ENCODE assay signal across 21 cellular contexts in genomic region chr12:19841451-19841850, GRCh38.
"Had no signal": no experiment of that assay in that cellular context is flagged by ENCODE, and none has a peak within 500 bp of the region (broad histone marks: within the 10 kb centered on the region; RNA-seq: fewer than 3 reads in every experiment).

No MANE protein-coding gene starts in this region.

- H3K4me3 Mint-ChIP-seq: activated CD4-positive, alpha-beta T cell treated with anti-CD3 and anti-CD28 coated beads, Interleukin-2, amount 10 ng/mL, durations not matched to agents 7 days and 5 days; activated naive CD4-positive, alpha-beta T cell treated with anti-CD3 and anti-CD28 coated beads, Interleukin-2, amount 50 U/mL, for 24 hours; memory B cell; naive thymus-derived CD4-positive, alpha-beta T cell; stimulated activated memory B cell treated with anti-CD40 and anti-IgM and Interleukin-4, amounts not matched to agents 10 μg/mL and 1 μg/mL and 100 μg/mL, for 72 hours; T-helper 1 cell treated with Interleukin-12 subunit alpha and Interleukin-12 subunit beta and Interleukin-4 antibody, amounts not matched to agents 30 μg/mL and 1 μg/mL, for 36 hours had no signal

- DNase-seq: activated CD4-positive, alpha-beta T cell treated with anti-CD3 and anti-CD28 coated beads, Interleukin-2, amount 10 ng/mL, durations not matched to agents 7 days and 5 days; activated CD8-positive, alpha-beta memory T cell treated with anti-CD3 and anti-CD28 coated beads, Interleukin-2, amount 50 U/mL, for 4 hours; activated gamma-delta T cell; activated T-cell treated with anti-CD3 and anti-CD28 coated beads, Interleukin-2, amount 50 U/mL, for 48 hours; adrenal gland; dorsolateral prefrontal cortex; heart left ventricle; left lung; mucosa of descending colon; naive thymus-derived CD4-positive, alpha-beta T cell; ovary; psoas muscle; right lobe of liver; spleen; stimulated activated CD4-positive, alpha-beta T cell treated with anti-CD3 and anti-CD28 coated beads, Interleukin-4, amount 100 ng/mL, for 4 hours had no signal

- H3K4me3 ChIP-seq: adrenal gland, dorsolateral prefrontal cortex, left lung, mucosa of descending colon, ovary, psoas muscle, right lobe of liver, spleen had no signal

- H3K36me3 Mint-ChIP-seq: activated naive CD4-positive, alpha-beta T cell treated with anti-CD3 and anti-CD28 coated beads, Interleukin-2, amount 50 U/mL, for 24 hours; memory B cell; naive thymus-derived CD4-positive, alpha-beta T cell; stimulated activated memory B cell treated with anti-CD40 and anti-IgM and Interleukin-4, amounts not matched to agents 10 μg/mL and 1 μg/mL and 100 μg/mL, for 72 hours had no signal

- H3K27ac Mint-ChIP-seq: activated CD4-positive, alpha-beta T cell treated with anti-CD3 and anti-CD28 coated beads, Interleukin-2, amount 10 ng/mL, durations not matched to agents 7 days and 5 days; activated naive CD4-positive, alpha-beta T cell treated with anti-CD3 and anti-CD28 coated beads, Interleukin-2, amount 50 U/mL, for 24 hours; memory B cell; naive thymus-derived CD4-positive, alpha-beta T cell; stimulated activated memory B cell treated with anti-CD40 and anti-IgM and Interleukin-4, amounts not matched to agents 10 μg/mL and 1 μg/mL and 100 μg/mL, for 72 hours; T-helper 1 cell treated with Interleukin-12 subunit alpha and Interleukin-12 subunit beta and Interleukin-4 antibody, amounts not matched to agents 30 μg/mL and 1 μg/mL, for 36 hours had no signal

- H3K4me1 Mint-ChIP-seq: activated CD4-positive, alpha-beta T cell treated with anti-CD3 and anti-CD28 coated beads, Interleukin-2, amount 10 ng/mL, durations not matched to agents 7 days and 5 days; activated naive CD4-positive, alpha-beta T cell treated with anti-CD3 and anti-CD28 coated beads, Interleukin-2, amount 50 U/mL, for 24 hours; memory B cell; naive thymus-derived CD4-positive, alpha-beta T cell; stimulated activated memory B cell treated with anti-CD40 and anti-IgM and Interleukin-4, amounts not matched to agents 10 μg/mL and 1 μg/mL and 100 μg/mL, for 72 hours had no signal

- H3K27me3 ChIP-seq: adrenal gland, dorsolateral prefrontal cortex, gastroesophageal sphincter, heart left ventricle, left lung, ovary, right lobe of liver, spleen had no signal

- H3K27me3 Mint-ChIP-seq: activated naive CD4-positive, alpha-beta T cell treated with anti-CD3 and anti-CD28 coated beads, Interleukin-2, amount 50 U/mL, for 24 hours; memory B cell; stimulated activated memory B cell treated with anti-CD40 and anti-IgM and Interleukin-4, amounts not matched to agents 10 μg/mL and 1 μg/mL and 100 μg/mL, for 72 hours had no signal

- H3K27ac ChIP-seq: adrenal gland, dorsolateral prefrontal cortex, epithelial cell of prostate, ovary, psoas muscle, right lobe of liver, spleen had no signal

- H3K9me3 ChIP-seq: adrenal gland, gastroesophageal sphincter, left lung, mucosa of descending colon, ovary, psoas muscle, right lobe of liver had no signal

- H3K4me1 ChIP-seq: left lung, psoas muscle, right lobe of liver, spleen had no signal

- H3K36me3 ChIP-seq: adrenal gland, gastroesophageal sphincter, heart left ventricle, left lung, ovary, right lobe of liver, spleen had no signal

- H3K9me3 Mint-ChIP-seq: activated CD4-positive, alpha-beta T cell treated with anti-CD3 and anti-CD28 coated beads, Interleukin-2, amount 10 ng/mL, durations not matched to agents 7 days and 5 days had no signal
